Comparison of ENCODE assay signal across 16 cellular contexts in genomic region chr3:123315271-123315595, GRCh38.
"Had no signal": no experiment of that assay in that cellular context is flagged by ENCODE, and none has a peak within 500 bp of the region (broad histone marks: within the 10 kb centered on the region; RNA-seq: fewer than 3 reads in every experiment).

No MANE protein-coding gene starts in this region.

- H3K27ac Mint-ChIP-seq: activated CD4-positive, alpha-beta T cell treated with anti-CD3 and anti-CD28 coated beads for 36 hours; activated naive CD4-positive, alpha-beta T cell treated with anti-CD3 and anti-CD28 coated beads, Interleukin-2, amount 50 U/mL, for 24 hours; mesothelial cell of epicardium; natural killer cell treated with Interleukin-12 subunit alpha and Interleukin-12 subunit beta and Interleukin-15 and Interleukin-18, amount 100 ng/mL, for 72 hours; stimulated activated naive B cell treated with anti-CD40 and anti-IgM and Interleukin-4, amounts not matched to agents 10 μg/mL and 1 μg/mL and 100 μg/mL, for 72 hours had no signal

- H3K36me3 Mint-ChIP-seq: activated naive CD4-positive, alpha-beta T cell treated with anti-CD3 and anti-CD28 coated beads, Interleukin-2, amount 50 U/mL, for 24 hours; mesothelial cell of epicardium; natural killer cell treated with Interleukin-12 subunit alpha and Interleukin-12 subunit beta and Interleukin-15 and Interleukin-18, amount 100 ng/mL, for 72 hours; stimulated activated naive B cell treated with anti-CD40 and anti-IgM and Interleukin-4, amounts not matched to agents 10 μg/mL and 1 μg/mL and 100 μg/mL, for 72 hours had no signal

- H3K9me3 ChIP-seq: ascending aorta, esophagus muscularis mucosa, lower lobe of right lung had no signal

- H3K27me3 ChIP-seq: ascending aorta, esophagus muscularis mucosa had no signal

- H3K36me3 ChIP-seq: lower lobe of right lung, WERI-Rb-1 had no signal

- FAIRE-seq: endothelial cell of umbilical vein had no signal

- ATAC-seq: activated CD4-positive, alpha-beta T cell treated with anti-CD3 and anti-CD28 coated beads for 36 hours; lower lobe of right lung; natural killer cell treated with Interleukin-12 subunit alpha and Interleukin-12 subunit beta and Interleukin-15 and Interleukin-18, amount 100 ng/mL, for 72 hours had no signal

- DNase-seq: activated CD4-positive, alpha-beta T cell treated with anti-CD3 and anti-CD28 coated beads for 36 hours; activated CD4-positive, alpha-beta T cell treated with anti-CD3 and anti-CD28 coated beads, Interleukin-2, amount 50 U/mL, for 48 hours; activated gamma-delta T cell; effector CD4-positive, alpha-beta T cell; kidney glomerular epithelial cell; lower lobe of right lung; retina; stimulated activated naive B cell treated with anti-CD40 and anti-IgM and Interleukin-4, amounts not matched to agents 10 μg/mL and 1 μg/mL and 100 μg/mL, for 72 hours; SW 1271 had no signal

- H3K27ac ChIP-seq: lower lobe of right lung, WERI-Rb-1 had no signal

- H3K4me1 Mint-ChIP-seq: activated CD4-positive, alpha-beta T cell treated with anti-CD3 and anti-CD28 coated beads for 36 hours; activated naive CD4-positive, alpha-beta T cell treated with anti-CD3 and anti-CD28 coated beads, Interleukin-2, amount 50 U/mL, for 24 hours had no signal

- H3K9me3 Mint-ChIP-seq: activated naive CD4-positive, alpha-beta T cell treated with anti-CD3 and anti-CD28 coated beads, Interleukin-2, amount 50 U/mL, for 24 hours; mesothelial cell of epicardium; natural killer cell treated with Interleukin-12 subunit alpha and Interleukin-12 subunit beta and Interleukin-15 and Interleukin-18, amount 100 ng/mL, for 72 hours; stimulated activated naive B cell treated with anti-CD40 and anti-IgM and Interleukin-4, amounts not matched to agents 10 μg/mL and 1 μg/mL and 100 μg/mL, for 72 hours had no signal

- H3K4me3 Mint-ChIP-seq: activated CD4-positive, alpha-beta T cell treated with anti-CD3 and anti-CD28 coated beads for 36 hours; activated naive CD4-positive, alpha-beta T cell treated with anti-CD3 and anti-CD28 coated beads, Interleukin-2, amount 50 U/mL, for 24 hours; mesothelial cell of epicardium; natural killer cell treated with Interleukin-12 subunit alpha and Interleukin-12 subunit beta and Interleukin-15 and Interleukin-18, amount 100 ng/mL, for 72 hours; stimulated activated naive B cell treated with anti-CD40 and anti-IgM and Interleukin-4, amounts not matched to agents 10 μg/mL and 1 μg/mL and 100 μg/mL, for 72 hours had no signal

- H3K4me1 ChIP-seq: lower lobe of right lung had no signal

- H3K4me3 ChIP-seq: ascending aorta, esophagus muscularis mucosa, lower lobe of right lung had no signal
